ENCODE assay signal across 9 cellular contexts in genomic region chr6:159252955-159253508, GRCh38.
A peak's percentile ranks its signal among the peaks of the same experiment; 100 is the strongest.
DNase-seq lines count a peak whose midpoint lies in the region; ATAC-seq, FAIRE-seq and TF ChIP-seq lines count a peak whose summit lies in the region.
"Had no signal": no experiment of that assay in that cellular context is flagged by ENCODE, and none has a peak within 500 bp of the region (broad histone marks: within the 10 kb centered on the region; RNA-seq: fewer than 3 reads in every experiment).

No MANE protein-coding gene starts in this region.

- FAIRE-seq in bronchial epithelial cell (lab: Jason Lieb, UNC), result peak; percentile 95
- no peak for FAIRE-seq in urothelium cell line (lab: Jason Lieb, UNC)

- CTCF ChIA-PET in CD4-positive, alpha-beta T cell (lab: Charles Lee), result interaction anchor here (0.6 to 1.2 kb wide), 4 partner anchors 8 to 135 kb away, joined by 3 to 6 read pairs (median 3); no protein-coding TSS in a partner anchor

- H3K27ac ChIP-seq in CD4-positive, alpha-beta T cell (ENCODE audit: low read depth, low read length), result no peak overlapping the region

- peaks cover 23% of the 10 kb centered on the region for H3K27me3 Mint-ChIP-seq in CD4-positive, alpha-beta T cell

- no peak for DNase-seq in CD4-positive, alpha-beta T cell
- DNase-seq in NCI-H748 (lab: John Stamatoyannopoulos, UW; ENCODE audit: unreplicated experiment), result peak; percentile 92
- peak; percentile 96 for DNase-seq in bronchial epithelial cell (ENCODE audit: low read depth)
- no peak for DNase-seq in left lobe of liver (ENCODE audit: low spot score)
- peak; percentile 61 for DNase-seq in urothelium cell line (ENCODE audit: low spot score)
- no peak for DNase-seq in stimulated activated naive CD4-positive, alpha-beta T cell (lab: John Stamatoyannopoulos, UW)

- H3K36me3 Mint-ChIP-seq in CD4-positive, alpha-beta T cell (ENCODE audit: low read depth), result no peaks in the 10 kb centered on the region
- H3K36me3 Mint-ChIP-seq: IgD-negative memory B cell had no signal

- no peaks in the 10 kb centered on the region for H3K36me3 ChIP-seq in bronchial epithelial cell (ENCODE audit: control insufficient read depth, insufficient read depth, low read length)

- ATAC-seq in CD4-positive, alpha-beta T cell (ENCODE audit: poor library complexity), result peak; percentile 34
- peak; percentile 72 for ATAC-seq in GM18870 (IDR thresholded peaks at IDR 0.05; ENCODE audit: unreplicated experiment)
- peak; percentile 67 for ATAC-seq in HG03469 (IDR thresholded peaks at IDR 0.05; ENCODE audit: unreplicated experiment)
- ATAC-seq in left lobe of liver, result peak; percentile 73

- intact Hi-C loops in CD4-positive, alpha-beta T cell (cut with DNase I, micrococcal nuclease), result loop anchor here in 1 of 2 experiments (2.0 to 10.0 kb wide), 2 partner anchors 402 to 692 kb away; no protein-coding TSS in a partner anchor

- POLR2A ChIA-PET in CD4-positive, alpha-beta T cell (lab: Charles Lee), result no interaction called here

- H3K9me3 ChIP-seq in CD4-positive, alpha-beta T cell (ENCODE audit: control insufficient read depth, low read length), result no peaks in the 10 kb centered on the region

- H3K4me3 ChIP-seq in bronchial epithelial cell (ENCODE audit: low read depth, low read length), result peak overlapping the region; percentile 20

- H3K4me3 Mint-ChIP-seq in CD4-positive, alpha-beta T cell, result no peak overlapping the region
- H3K4me3 Mint-ChIP-seq: IgD-negative memory B cell had no signal

- no peaks in the 10 kb centered on the region for H3K9me3 Mint-ChIP-seq in CD4-positive, alpha-beta T cell

- no peaks in the 10 kb centered on the region for H3K4me1 Mint-ChIP-seq in CD4-positive, alpha-beta T cell (ENCODE audit: low read depth)
- H3K4me1 Mint-ChIP-seq: IgD-negative memory B cell had no signal

- TF ChIP-seq CTCF in CD4-positive, alpha-beta T cell (IDR thresholded peaks at IDR 0.05), result peak; percentile 43
- peak; percentile 70 for TF ChIP-seq CTCF in bronchial epithelial cell (IDR thresholded peaks at IDR 0.05; ENCODE audit: insufficient read depth, low read length, severe bottlenecking)

- H3K27ac Mint-ChIP-seq in CD4-positive, alpha-beta T cell, result no peak overlapping the region
- H3K27ac Mint-ChIP-seq: IgD-negative memory B cell had no signal

- H3K27me3 ChIP-seq in CD4-positive, alpha-beta T cell (ENCODE audit: control insufficient read depth, insufficient read depth, low read length), result no peaks in the 10 kb centered on the region
- no peaks in the 10 kb centered on the region for H3K27me3 ChIP-seq in bronchial epithelial cell (ENCODE audit: control insufficient read depth, insufficient read depth, low read length)

Comparison
In these comparisons a context has a peak if more than half of its experiments do, and no peak if none do; other contexts are left out.
1. DNase-seq: peak in NCI-H748 (single experiment), bronchial epithelial cell (single experiment) and urothelium cell line (single experiment); none in CD4-positive, alpha-beta T cell (0 of 10), left lobe of liver (single experiment) and stimulated activated naive CD4-positive, alpha-beta T cell (0 of 6).
2. Peak in every context shown above with its lines, with median percentiles within 50 percentile points of each other: ATAC-seq.